ENCODE assay signal across 30 cellular contexts in genomic region chr7:132619967-132620366, GRCh38.
"Had no signal": no experiment of that assay in that cellular context is flagged by ENCODE, and none has a peak within 500 bp of the region (broad histone marks: within the 10 kb centered on the region; RNA-seq: fewer than 3 reads in every experiment).

No MANE protein-coding gene starts in this region.

- H3K9me3 Mint-ChIP-seq: naive thymus-derived CD4-positive, alpha-beta T cell; natural killer cell; nephron; neural progenitor cell; stimulated activated effector memory CD8-positive, alpha-beta T cell treated with anti-CD3 and anti-CD28 coated beads, Interleukin-12 subunit alpha, Interleukin-12 subunit beta, amount 100 ng/mL, for 72 hours; stimulated activated naive B cell treated with anti-CD40 and anti-IgM and Interleukin-4, amounts not matched to agents 10 μg/mL and 1 μg/mL and 100 μg/mL, for 72 hours; stimulated activated naive CD8-positive, alpha-beta T cell treated with anti-CD3 and anti-CD28 coated beads, Interleukin-15, Interleukin-2, amounts not matched to agents 100 ng/mL and 50 ng/mL, for 24 hours had no signal

- H3K27ac Mint-ChIP-seq: naive thymus-derived CD4-positive, alpha-beta T cell; natural killer cell; nephron; neural progenitor cell; progenitor cell of endocrine pancreas; stimulated activated effector memory CD8-positive, alpha-beta T cell treated with anti-CD3 and anti-CD28 coated beads, Interleukin-12 subunit alpha, Interleukin-12 subunit beta, amount 100 ng/mL, for 72 hours; stimulated activated naive B cell treated with anti-CD40 and anti-IgM and Interleukin-4, amounts not matched to agents 10 μg/mL and 1 μg/mL and 100 μg/mL, for 72 hours; stimulated activated naive CD8-positive, alpha-beta T cell treated with anti-CD3 and anti-CD28 coated beads, Interleukin-15, Interleukin-2, amounts not matched to agents 100 ng/mL and 50 ng/mL, for 24 hours had no signal

- H3K4me2 ChIP-seq: neural progenitor cell had no signal

- DNase-seq: naive thymus-derived CD4-positive, alpha-beta T cell; natural killer cell; occipital lobe; ovary; posterior cingulate gyrus; psoas muscle; right cardiac atrium; right lobe of liver; sigmoid colon; small intestine; spleen; stimulated activated CD4-positive, alpha-beta T cell treated with anti-CD3 and anti-CD28 coated beads, Interleukin-12 subunit alpha, Interleukin-12 subunit beta, amount 100 ng/mL, for 4 hours; stimulated activated CD4-positive, alpha-beta T cell treated with anti-CD3 and anti-CD28 coated beads, Interleukin-1b, Interleukin-23, amount 100 ng/mL, for 48 hours; stimulated activated CD4-positive, alpha-beta T cell treated with anti-CD3 and anti-CD28 coated beads, Interleukin-4, amount 100 ng/mL, for 1 hour; stimulated activated naive B cell treated with anti-CD40 and anti-IgM and Interleukin-4, amounts not matched to agents 10 μg/mL and 1 μg/mL and 100 μg/mL, for 72 hours; stimulated activated naive CD4-positive, alpha-beta T cell treated with Interleukin-2 at 50 U/mL for 16 hours; stomach; thyroid gland; trophoblast cell; upper lobe of left lung had no signal

- FAIRE-seq: small intestine, urothelium cell line had no signal

- H3K4me3 ChIP-seq: neural progenitor cell, ovary, psoas muscle, right lobe of liver, sigmoid colon, spleen, stomach, thoracic aorta, thyroid gland, tibial nerve, upper lobe of left lung, vagina had no signal

- H3K36me3 ChIP-seq: neural progenitor cell, ovary, right lobe of liver, sigmoid colon, spleen, stomach, thoracic aorta, thyroid gland, tibial nerve, upper lobe of left lung, vagina had no signal

- H3K4me1 Mint-ChIP-seq: stimulated activated effector memory CD8-positive, alpha-beta T cell treated with anti-CD3 and anti-CD28 coated beads, Interleukin-12 subunit alpha, Interleukin-12 subunit beta, amount 100 ng/mL, for 72 hours had no signal

- H3K9ac ChIP-seq: neural progenitor cell, parathyroid adenoma had no signal

- H3K27ac ChIP-seq: neural progenitor cell, ovary, parathyroid adenoma, psoas muscle, right lobe of liver, sigmoid colon, spleen, stomach, thoracic aorta, thyroid gland, tibial nerve, upper lobe of left lung, vagina had no signal

- H2AFZ ChIP-seq: neural progenitor cell, parathyroid adenoma had no signal

- H3K27me3 ChIP-seq: ovary, right lobe of liver, sigmoid colon, thyroid gland, tibial nerve, upper lobe of left lung, vagina had no signal

- ATAC-seq: naive thymus-derived CD4-positive, alpha-beta T cell; natural killer cell; psoas muscle; right cardiac atrium; right lobe of liver; stimulated activated effector memory CD8-positive, alpha-beta T cell treated with anti-CD3 and anti-CD28 coated beads, Interleukin-12 subunit alpha, Interleukin-12 subunit beta, amount 100 ng/mL, for 72 hours; stimulated activated naive B cell treated with anti-CD40 and anti-IgM and Interleukin-4, amounts not matched to agents 10 μg/mL and 1 μg/mL and 100 μg/mL, for 72 hours had no signal

- H3K9me3 ChIP-seq: ovary, psoas muscle, right lobe of liver, sigmoid colon, spleen, thoracic aorta, thyroid gland, upper lobe of left lung, vagina had no signal

- H3K79me2 ChIP-seq: parathyroid adenoma had no signal

- H3K36me3 Mint-ChIP-seq: naive thymus-derived CD4-positive, alpha-beta T cell; natural killer cell; neural progenitor cell; stimulated activated effector memory CD8-positive, alpha-beta T cell treated with anti-CD3 and anti-CD28 coated beads, Interleukin-12 subunit alpha, Interleukin-12 subunit beta, amount 100 ng/mL, for 72 hours; stimulated activated naive B cell treated with anti-CD40 and anti-IgM and Interleukin-4, amounts not matched to agents 10 μg/mL and 1 μg/mL and 100 μg/mL, for 72 hours had no signal

- H3K27me3 Mint-ChIP-seq: stimulated activated naive CD8-positive, alpha-beta T cell treated with anti-CD3 and anti-CD28 coated beads, Interleukin-15, Interleukin-2, amounts not matched to agents 100 ng/mL and 50 ng/mL, for 24 hours had no signal

- H3K4me1 ChIP-seq: parathyroid adenoma, psoas muscle, right lobe of liver had no signal

- H3K4me3 Mint-ChIP-seq: naive thymus-derived CD4-positive, alpha-beta T cell; natural killer cell; nephron; neural progenitor cell; stimulated activated effector memory CD8-positive, alpha-beta T cell treated with anti-CD3 and anti-CD28 coated beads, Interleukin-12 subunit alpha, Interleukin-12 subunit beta, amount 100 ng/mL, for 72 hours; stimulated activated naive B cell treated with anti-CD40 and anti-IgM and Interleukin-4, amounts not matched to agents 10 μg/mL and 1 μg/mL and 100 μg/mL, for 72 hours; stimulated activated naive CD8-positive, alpha-beta T cell treated with anti-CD3 and anti-CD28 coated beads, Interleukin-15, Interleukin-2, amounts not matched to agents 100 ng/mL and 50 ng/mL, for 24 hours had no signal
